18 cellular contexts compared by ENCODE assay signal in the genomic region with DNA sequence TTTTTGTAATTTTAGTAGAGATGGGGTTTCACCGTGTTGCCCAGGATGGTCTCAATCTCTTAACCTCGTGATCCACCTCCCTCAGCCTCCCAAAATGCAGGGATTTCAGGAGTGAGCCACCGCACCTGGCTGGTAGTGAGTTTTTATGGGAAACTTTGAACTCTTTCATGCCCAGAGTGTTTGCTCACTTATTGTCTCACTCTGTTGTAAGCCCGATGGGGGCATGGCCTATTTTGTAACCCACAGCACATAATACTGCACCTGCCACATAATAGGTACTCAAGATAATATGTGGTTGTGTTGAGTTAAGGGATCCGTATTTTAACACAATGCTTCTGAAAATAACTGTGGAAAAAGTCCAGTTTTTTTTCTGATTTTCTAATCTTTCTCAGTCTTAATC.
DNase-seq lines count a peak whose midpoint lies in the region.
"Had no signal": no experiment of that assay in that cellular context is flagged by ENCODE, and none has a peak within 500 bp of the region (broad histone marks: within the 10 kb centered on the region; RNA-seq: fewer than 3 reads in every experiment).

No MANE protein-coding gene starts in this region.

- no peaks in the 10 kb centered on the region for H3K36me3 ChIP-seq in CD4-positive, alpha-beta memory T cell (ENCODE audit: insufficient read depth, low read length)

- no peaks in the 10 kb centered on the region for H3K9me3 ChIP-seq in CD4-positive, alpha-beta memory T cell (ENCODE audit: control insufficient read depth in 1 of 2, low read length in 2 of 2)
- H3K9me3 ChIP-seq: Caco-2, SK-N-SH had no signal

- H3K27me3 Mint-ChIP-seq in CD4-positive, alpha-beta memory T cell: peaks cover 0 to 2% of the 10 kb centered on the region in 2 donors

- H3K9me3 Mint-ChIP-seq in CD4-positive, alpha-beta memory T cell: peaks cover 0 to 7% (median 0%) of the 10 kb centered on the region in 8 donors
- H3K9me3 Mint-ChIP-seq: T-cell had no signal

- H3K27ac Mint-ChIP-seq in CD4-positive, alpha-beta memory T cell: no peak overlapping the region
- H3K27ac Mint-ChIP-seq: T-cell had no signal

- no peaks in the 10 kb centered on the region for H3K36me3 Mint-ChIP-seq in CD4-positive, alpha-beta memory T cell
- H3K36me3 Mint-ChIP-seq: T-cell had no signal

- intact Hi-C loops in CD4-positive, alpha-beta memory T cell (cut with micrococcal nuclease): no loop called here

- DNase-seq in DMS153 (lab: John Stamatoyannopoulos, UW): peak; percentile 60
- no peak for DNase-seq in DMS153 treated with DMSO at 0.1 percent for 48 hours (lab: John Stamatoyannopoulos, UW; ENCODE audit: unreplicated experiment)
- peak; percentile 4 for DNase-seq in NCI-H1092 treated with DMSO at 0.1 percent for 48 hours (lab: John Stamatoyannopoulos, UW)
- peak; percentile 0 for DNase-seq in NCI-H2107 (lab: John Stamatoyannopoulos, UW)
- peak; percentile 48 for DNase-seq in NCI-H748 treated with DMSO at 0.1 percent for 48 hours (lab: John Stamatoyannopoulos, UW)
- no peak for DNase-seq in CD4-positive, alpha-beta memory T cell
- DNase-seq in NCI-H1694 (lab: John Stamatoyannopoulos, UW): no peak
- DNase-seq in kidney tubule cell (ENCODE audit: low spot score): no peak
- DNase-seq: AML-193, Caco-2, MM.1S, NCI-H524 treated with DMSO at 0.1 percent for 48 hours, OCI-M1, SHP77 treated with DMSO at 0.1 percent for 48 hours, SK-N-SH, T-cell had no signal

- CTCF ChIA-PET in CD4-positive, alpha-beta memory T cell (lab: Charles Lee; ENCODE audit: partially characterized antibody): no interaction called here

- no peak overlapping the region for H3K4me3 Mint-ChIP-seq in CD4-positive, alpha-beta memory T cell
- H3K4me3 Mint-ChIP-seq: T-cell had no signal

- H3K4me3 ChIP-seq in CD4-positive, alpha-beta memory T cell (ENCODE audit: low read length in 2 of 2): no peak overlapping the region

- H3K27me3 ChIP-seq in CD4-positive, alpha-beta memory T cell (ENCODE audit: insufficient read depth, low read length): no peaks in the 10 kb centered on the region

- H3K4me1 ChIP-seq in CD4-positive, alpha-beta memory T cell (ENCODE audit: insufficient read depth, low read length): no peaks in the 10 kb centered on the region
- H3K4me1 ChIP-seq: Caco-2 had no signal

- H3K4me1 Mint-ChIP-seq in CD4-positive, alpha-beta memory T cell: no peaks in the 10 kb centered on the region
- H3K4me1 Mint-ChIP-seq: T-cell had no signal

- POLR2A ChIA-PET in CD4-positive, alpha-beta memory T cell (lab: Charles Lee; ENCODE audit: partially characterized antibody): no interaction called here

- H3K27ac ChIP-seq in CD4-positive, alpha-beta memory T cell (ENCODE audit: low read depth, low read length): no peak overlapping the region
- H3K27ac ChIP-seq: 22Rv1, C4-2B had no signal

Comparison
In these comparisons a context has a peak if more than half of its experiments do, and no peak if none do; other contexts are left out.
1. DNase-seq: peak in DMS153 (single experiment), NCI-H1092 treated with DMSO at 0.1 percent for 48 hours (single experiment), NCI-H2107 (single experiment) and NCI-H748 treated with DMSO at 0.1 percent for 48 hours (single experiment); none in DMS153 treated with DMSO at 0.1 percent for 48 hours (single experiment), CD4-positive, alpha-beta memory T cell (0 of 5), NCI-H1694 (single experiment) and kidney tubule cell (single experiment).